8 cellular contexts compared by ENCODE assay signal in genomic region chr2:237687666-237688065, GRCh38.
DNase-seq lines count a peak whose midpoint lies in the region; ATAC-seq, FAIRE-seq and TF ChIP-seq lines count a peak whose summit lies in the region.

No MANE protein-coding gene starts in this region.

- no peaks in the 10 kb centered on the region for H3K36me3 Mint-ChIP-seq in CD8-positive, alpha-beta T cell

- peak overlapping the region; percentile 88 for H3K27ac ChIP-seq in CD8-positive, alpha-beta T cell (ENCODE audit: low read depth, low read length)
- H3K27ac ChIP-seq in small intestine (ENCODE audit: low read depth in 1 of 2, low read length in 1 of 2): peak overlapping the region in 1 of 2 donors; percentile 93

- WGBS in small intestine, 3 donors: 24 to 39% (median 28%) methylated on average over 4 of the region's 4 CpGs

- intact Hi-C loops in CD8-positive, alpha-beta T cell (cut with DNase I, micrococcal nuclease): loop anchor here (1.0 kb wide), 3 partner anchors 8 to 14 kb away; no protein-coding TSS in a partner anchor
- intact Hi-C loops in cardiac septum (cut with DNase I): no loop called here

- CTCF ChIA-PET in CD8-positive, alpha-beta T cell (lab: Charles Lee): interaction anchor here (1.0 to 25.3 kb wide), 6 partner anchors 10 to 83 kb away, joined by 3 to 328 read pairs (median 11); no protein-coding TSS in a partner anchor

- H3K4me3 ChIP-seq in CD8-positive, alpha-beta T cell (ENCODE audit: low read depth, low read length): no peak overlapping the region
- no peak overlapping the region for H3K4me3 ChIP-seq in small intestine (ENCODE audit: low read depth in 1 of 2, low read length in 2 of 2)

- peak overlapping the region; percentile 72 for H3K4me3 Mint-ChIP-seq in CD8-positive, alpha-beta T cell

- TF ChIP-seq CTCF in CD8-positive, alpha-beta T cell (IDR thresholded peaks at IDR 0.05): no peak

- no peaks in the 10 kb centered on the region for H3K9me3 ChIP-seq in CD8-positive, alpha-beta T cell (ENCODE audit: low read length)
- no peaks in the 10 kb centered on the region for H3K9me3 ChIP-seq in small intestine (ENCODE audit: control insufficient read depth, low read depth)

- H3K27ac Mint-ChIP-seq in CD8-positive, alpha-beta T cell: peak overlapping the region; percentile 99

- POLR2A ChIA-PET in CD8-positive, alpha-beta T cell (lab: Charles Lee): interaction anchor here (1.2 to 11.6 kb wide), 5 partner anchors 9 to 44 kb away, joined by 3 to 119 read pairs (median 4); no protein-coding TSS in a partner anchor

- H3K36me3 ChIP-seq in CD8-positive, alpha-beta T cell (ENCODE audit: insufficient read depth, low read length): no peaks in the 10 kb centered on the region
- no peaks in the 10 kb centered on the region for H3K36me3 ChIP-seq in small intestine (ENCODE audit: control insufficient read depth in 2 of 2, insufficient read depth in 2 of 2, low read length in 2 of 2)

- no peaks in the 10 kb centered on the region for H3K9me3 Mint-ChIP-seq in CD8-positive, alpha-beta T cell

- ATAC-seq in CD8-positive, alpha-beta T cell: peak; percentile 72
- peak; percentile 51 for ATAC-seq in HG02884 (IDR thresholded peaks at IDR 0.05; ENCODE audit: unreplicated experiment)

- peaks cover 48% of the 10 kb centered on the region for H3K4me1 Mint-ChIP-seq in CD8-positive, alpha-beta T cell (ENCODE audit: low read depth)

- DNase-seq in CD8-positive, alpha-beta T cell: peak; percentile 77 to 97 (median 83)
- DNase-seq in RPMI7951 (ENCODE audit: low read depth) (peak; percentile 100), cardiac septum (ENCODE audit: low spot score) (peak; percentile 91), small intestine (peak; percentile 68), NCI-H345 treated with DMSO at 0.1 percent for 48 hours (lab: John Stamatoyannopoulos, UW; ENCODE audit: unreplicated experiment) (no peak), DMS53 treated with DMSO at 0.1 percent for 48 hours (lab: John Stamatoyannopoulos, UW; ENCODE audit: unreplicated experiment) (no peak)
- peak; percentile 93 for DNase-seq in activated effector memory CD4-positive, alpha-beta T cell treated with anti-CD3 and anti-CD28 coated beads, Interleukin-2, amount 50 U/mL, for 16 hours

- H3K27me3 Mint-ChIP-seq in CD8-positive, alpha-beta T cell (ENCODE audit: low read depth): no peaks in the 10 kb centered on the region

- FAIRE-seq in small intestine (lab: Jason Lieb, UNC): no peak

- peaks cover 44% of the 10 kb centered on the region for H3K4me1 ChIP-seq in CD8-positive, alpha-beta T cell (ENCODE audit: insufficient read depth, low read length)
- H3K4me1 ChIP-seq in small intestine (ENCODE audit: control insufficient read depth in 2 of 2, insufficient read depth in 1 of 2, low read depth in 1 of 2, low read length in 1 of 2): peaks cover 0 to 4% of the 10 kb centered on the region in 2 donors

- no peaks in the 10 kb centered on the region for H3K27me3 ChIP-seq in CD8-positive, alpha-beta T cell (ENCODE audit: insufficient read depth, low read length)
- no peaks in the 10 kb centered on the region for H3K27me3 ChIP-seq in small intestine (ENCODE audit: control insufficient read depth in 2 of 2, insufficient read depth in 2 of 2, low read length in 2 of 2)

Comparison
In these comparisons a context has a peak if more than half of its experiments do, and no peak if none do; other contexts are left out.
1. DNase-seq: peak in CD8-positive, alpha-beta T cell (7 of 7), RPMI7951 (single experiment), activated effector memory CD4-positive, alpha-beta T cell treated with anti-CD3 and anti-CD28 coated beads, Interleukin-2, amount 50 U/mL, for 16 hours (single experiment), cardiac septum (single experiment) and small intestine (single experiment); none in NCI-H345 treated with DMSO at 0.1 percent for 48 hours (single experiment) and DMS53 treated with DMSO at 0.1 percent for 48 hours (single experiment).